ENCODE assay signal across 5 cellular contexts in the genomic region with DNA sequence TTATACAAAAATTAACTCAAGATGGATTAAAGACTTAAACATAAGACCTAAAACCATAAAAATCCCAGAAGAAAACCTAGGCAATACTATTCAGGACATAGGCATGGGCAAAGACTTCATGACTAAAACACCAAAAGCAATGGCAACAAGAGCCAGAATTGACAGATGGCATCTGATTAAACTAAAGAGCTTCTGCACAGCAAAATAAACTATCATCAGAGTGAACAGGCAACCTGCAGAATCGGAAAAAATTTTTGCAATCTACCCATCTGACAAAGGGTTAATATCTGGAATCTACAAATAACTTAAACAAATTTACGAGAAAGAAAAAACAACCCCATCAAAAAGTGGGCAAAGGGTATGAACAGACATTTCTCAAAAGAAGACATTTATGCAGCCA. TPM values are rescaled to one million over a fixed set of nuclear protein-coding genes. Genes with fewer than 3 reads are reported as not detected.
"Had no signal": no experiment of that assay in that cellular context is flagged by ENCODE, and none has a peak within 500 bp of the region (broad histone marks: within the 10 kb centered on the region; RNA-seq: fewer than 3 reads in every experiment).

No MANE protein-coding gene starts in this region.

RNA-seq across cellular contexts. Expression of a gene that starts 37.1 kb away (rescaled TPM):
- total RNA-seq: HepG2, HT-29, HT1080, IMR-90, K562 had no signal
